In genomic region chr6:27736686-27737085, GRCh38 we compare ENCODE assay signal across 32 cellular contexts.
"Had no signal": no experiment of that assay in that cellular context is flagged by ENCODE, and none has a peak within 500 bp of the region (broad histone marks: within the 10 kb centered on the region; RNA-seq: fewer than 3 reads in every experiment).

No MANE protein-coding gene starts in this region.

- H3K9me3 ChIP-seq: Peyer's patch, SK-N-SH had no signal

- ATAC-seq: activated CD8-positive, alpha-beta T cell treated with anti-CD3 and anti-CD28 coated beads for 36 hours; activated naive CD8-positive, alpha-beta T cell treated with anti-CD3 and anti-CD28 coated beads, Interleukin-2, amount 50 U/mL, for 24 hours; activated T-cell treated with anti-CD3 and anti-CD28 coated beads, Interleukin-2, amount 50 U/mL, for 72 hours; PC-3 had no signal

- H3K4me3 ChIP-seq: Peyer's patch, SJSA1 had no signal

- H3K9ac ChIP-seq: SK-N-SH had no signal

- DNase-seq: activated B cell treated with CpG ODN at 0.5 μM for 24 hours; activated CD4-positive, alpha-beta T cell treated with anti-CD3 and anti-CD28 coated beads for 4 hours; activated CD4-positive, CD25-positive, alpha-beta regulatory T cell treated with anti-CD3 and anti-CD28 coated beads, Interleukin-2, amount 50 U/mL, for 72 hours; activated CD8-positive, alpha-beta T cell treated with anti-CD3 and anti-CD28 coated beads for 36 hours; activated gamma-delta T cell; activated naive CD4-positive, alpha-beta T cell treated with Interleukin-2 at 50 U/mL for 16 hours; activated naive CD8-positive, alpha-beta T cell treated with anti-CD3 and anti-CD28 coated beads, Interleukin-2, amount 50 U/mL, for 24 hours; activated T-cell treated with anti-CD3 and anti-CD28 coated beads, Interleukin-2, amount 50 U/mL, for 1 hour; activated T-cell treated with anti-CD3 and anti-CD28 coated beads, Interleukin-2, amount 50 U/mL, for 72 hours; anterior cingulate cortex; caudate nucleus; cerebellar nuclear complex; Karpas-422; NCI-H1105; NCI-H1417 treated with DMSO at 0.1 percent for 48 hours; NCI-H187 treated with DMSO at 0.1 percent for 48 hours; NCI-H2081; NCI-H226; NCI-H524 treated with DMSO at 0.1 percent for 48 hours; NK-92 treated with Interleukin-12 subunit alpha and Interleukin-12 subunit beta, amount 100 ng/mL, for 24 hours; PC-3; Peyer's patch; RPMI8226; SHP77 treated with DMSO at 0.1 percent for 48 hours; SK-N-SH; T-helper 9 cell had no signal

- H3K4me1 ChIP-seq: Peyer's patch, SJSA1 had no signal

- H3K36me3 Mint-ChIP-seq: activated naive CD8-positive, alpha-beta T cell; brain had no signal

- H3K27me3 ChIP-seq: Peyer's patch, SJSA1 had no signal

- H3K27ac ChIP-seq: Peyer's patch, SJSA1, VCaP had no signal

- H3K9me3 Mint-ChIP-seq: activated B cell treated with CpG ODN at 0.5 μM for 24 hours; activated CD8-positive, alpha-beta T cell treated with anti-CD3 and anti-CD28 coated beads for 36 hours; activated naive CD8-positive, alpha-beta T cell treated with anti-CD3 and anti-CD28 coated beads, Interleukin-2, amount 50 U/mL, for 24 hours; activated T-cell treated with anti-CD3 and anti-CD28 coated beads, Interleukin-2, amount 50 U/mL, for 72 hours; brain had no signal

- H3K27ac Mint-ChIP-seq: activated B cell treated with CpG ODN at 0.5 μM for 24 hours; activated CD8-positive, alpha-beta T cell treated with anti-CD3 and anti-CD28 coated beads for 36 hours; activated naive CD8-positive, alpha-beta T cell; activated naive CD8-positive, alpha-beta T cell treated with anti-CD3 and anti-CD28 coated beads, Interleukin-2, amount 50 U/mL, for 24 hours; activated T-cell treated with anti-CD3 and anti-CD28 coated beads, Interleukin-2, amount 50 U/mL, for 72 hours; activated T-helper 2 cell treated with anti-CD3 and anti-CD28 coated beads, Interferon-gamma antibody, Interleukin-2, Interleukin-4, amounts not matched to agents 10 μg/mL and 5 μg/mL and 100 μg/mL, durations not matched to agents 14 hours and 24 hours and 36 hours; brain; T-helper 1 cell treated with Interleukin-12 subunit alpha and Interleukin-12 subunit beta and Interleukin-4 antibody, amounts not matched to agents 30 μg/mL and 1 μg/mL, for 36 hours had no signal

- H3K9me2 ChIP-seq: SK-N-SH had no signal

- H3K4me3 Mint-ChIP-seq: activated B cell treated with CpG ODN at 0.5 μM for 24 hours; activated CD8-positive, alpha-beta T cell treated with anti-CD3 and anti-CD28 coated beads for 36 hours; activated naive CD8-positive, alpha-beta T cell; activated naive CD8-positive, alpha-beta T cell treated with anti-CD3 and anti-CD28 coated beads, Interleukin-2, amount 50 U/mL, for 24 hours; activated T-cell treated with anti-CD3 and anti-CD28 coated beads, Interleukin-2, amount 50 U/mL, for 72 hours; brain; T-helper 1 cell treated with Interleukin-12 subunit alpha and Interleukin-12 subunit beta and Interleukin-4 antibody, amounts not matched to agents 30 μg/mL and 1 μg/mL, for 36 hours had no signal

- H3K36me3 ChIP-seq: Peyer's patch, SJSA1 had no signal

- H3K4me2 ChIP-seq: SK-N-SH had no signal

- H3K4me1 Mint-ChIP-seq: activated B cell treated with CpG ODN at 0.5 μM for 24 hours, brain had no signal
